15 cellular contexts compared by ENCODE assay signal in genomic region chr5:79938468-79938867, GRCh38. TPM values are rescaled to one million over a fixed set of nuclear protein-coding genes. Genes with fewer than 3 reads are reported as not detected.
DNase-seq lines count a peak whose midpoint lies in the region; ATAC-seq lines count a peak whose summit lies in the region.
"Had no signal": no experiment of that assay in that cellular context is flagged by ENCODE, and none has a peak within 500 bp of the region (broad histone marks: within the 10 kb centered on the region; RNA-seq: fewer than 3 reads in every experiment).

No MANE protein-coding gene starts in this region.

- DNase-seq in activated CD4-positive, alpha-beta T cell treated with anti-CD3 and anti-CD28 coated beads, Interleukin-2, amount 10 ng/mL, durations not matched to agents 7 days and 5 days: peak; percentile 51
- no peak for DNase-seq in activated CD4-positive, alpha-beta T cell treated with anti-CD3 and anti-CD28 coated beads for 4 hours
- DNase-seq in HT1080 (ENCODE audit: low read depth) (peak; percentile 8), trophoblast cell (no peak), MV-4-11 (lab: John Stamatoyannopoulos, UW) (no peak), Right ventricle myocardium superior (no peak)
- DNase-seq: activated B cell treated with CpG ODN at 0.5 μM for 24 hours, immature natural killer cell, NCI-H2171 treated with DMSO at 0.1 percent for 48 hours, nephron progenitor cell had no signal

- no peaks in the 10 kb centered on the region for H3K36me3 Mint-ChIP-seq in activated CD4-positive, alpha-beta T cell treated with anti-CD3 and anti-CD28 coated beads, Interleukin-2, amount 10 ng/mL, durations not matched to agents 7 days and 5 days (ENCODE audit: low read depth)
- H3K36me3 Mint-ChIP-seq in activated T-helper 17 cell treated with anti-CD3 and anti-CD28 coated beads, Interleukin-2, amount 50 U/mL, for 72 hours (ENCODE audit: low read depth): no peaks in the 10 kb centered on the region
- H3K36me3 Mint-ChIP-seq: activated naive CD8-positive, alpha-beta T cell; immature natural killer cell had no signal

- no peaks in the 10 kb centered on the region for H3K4me1 ChIP-seq in trophoblast cell (ENCODE audit: control insufficient read depth in 1 of 2, insufficient read depth in 2 of 2, low read length in 2 of 2)

- H3K4me3 ChIP-seq in trophoblast cell (ENCODE audit: low read depth, low read length): no peak overlapping the region
- H3K4me3 ChIP-seq: gastroesophageal sphincter had no signal

- H3K36me3 ChIP-seq in trophoblast cell (ENCODE audit: control insufficient read depth in 1 of 2, insufficient read depth in 2 of 2, low read length in 2 of 2): no peaks in the 10 kb centered on the region
- H3K36me3 ChIP-seq: gastroesophageal sphincter had no signal

- H3K9me3 ChIP-seq in trophoblast cell (ENCODE audit: insufficient read depth, low read depth, low read length): no peaks in the 10 kb centered on the region
- H3K9me3 ChIP-seq: gastroesophageal sphincter had no signal

- no peaks in the 10 kb centered on the region for H3K79me1 ChIP-seq in trophoblast cell (ENCODE audit: low read length)

- no peak overlapping the region for H3K14ac ChIP-seq in trophoblast cell (ENCODE audit: low read length)

- no peak overlapping the region for H4K12ac ChIP-seq in trophoblast cell (ENCODE audit: low read depth, low read length)

- H4K8ac ChIP-seq in trophoblast cell (ENCODE audit: low read depth, low read length): no peak overlapping the region

- no peak overlapping the region for H3K23ac ChIP-seq in trophoblast cell (ENCODE audit: low read length)

- H3K27me3 Mint-ChIP-seq in activated CD4-positive, alpha-beta T cell treated with anti-CD3 and anti-CD28 coated beads, Interleukin-2, amount 10 ng/mL, durations not matched to agents 7 days and 5 days: no peaks in the 10 kb centered on the region
- H3K27me3 Mint-ChIP-seq in activated T-helper 17 cell treated with anti-CD3 and anti-CD28 coated beads, Interleukin-2, amount 50 U/mL, for 72 hours: peaks cover 6% of the 10 kb centered on the region
- H3K27me3 Mint-ChIP-seq: activated naive CD8-positive, alpha-beta T cell had no signal

- H4K91ac ChIP-seq in trophoblast cell (ENCODE audit: low read depth, low read length): peak overlapping the region; percentile 26

- no peak overlapping the region for H3K18ac ChIP-seq in trophoblast cell (ENCODE audit: low read length)

- H3K9me3 Mint-ChIP-seq in activated CD4-positive, alpha-beta T cell treated with anti-CD3 and anti-CD28 coated beads, Interleukin-2, amount 10 ng/mL, durations not matched to agents 7 days and 5 days: no peaks in the 10 kb centered on the region
- no peaks in the 10 kb centered on the region for H3K9me3 Mint-ChIP-seq in activated T-helper 17 cell treated with anti-CD3 and anti-CD28 coated beads, Interleukin-2, amount 50 U/mL, for 72 hours
- H3K9me3 Mint-ChIP-seq: activated B cell treated with CpG ODN at 0.5 μM for 24 hours; central memory CD8-positive, alpha-beta T cell; immature natural killer cell; nephron progenitor cell had no signal

- H3K4me1 Mint-ChIP-seq in activated CD4-positive, alpha-beta T cell treated with anti-CD3 and anti-CD28 coated beads, Interleukin-2, amount 10 ng/mL, durations not matched to agents 7 days and 5 days: peaks cover 20% of the 10 kb centered on the region
- no peaks in the 10 kb centered on the region for H3K4me1 Mint-ChIP-seq in activated T-helper 17 cell treated with anti-CD3 and anti-CD28 coated beads, Interleukin-2, amount 50 U/mL, for 72 hours
- H3K4me1 Mint-ChIP-seq: activated B cell treated with CpG ODN at 0.5 μM for 24 hours; central memory CD8-positive, alpha-beta T cell; immature natural killer cell; nephron progenitor cell had no signal

- ATAC-seq in activated T-helper 17 cell treated with anti-CD3 and anti-CD28 coated beads, Interleukin-2, amount 50 U/mL, for 72 hours (replicated peaks): peak; percentile 95
- ATAC-seq in HG03108 (IDR thresholded peaks at IDR 0.05; ENCODE audit: unreplicated experiment): no peak
- ATAC-seq in Right ventricle myocardium superior (ENCODE audit: poor library complexity): no peak
- ATAC-seq: gastroesophageal sphincter had no signal

- no peak overlapping the region for H3K27ac Mint-ChIP-seq in activated CD4-positive, alpha-beta T cell treated with anti-CD3 and anti-CD28 coated beads, Interleukin-2, amount 10 ng/mL, durations not matched to agents 7 days and 5 days
- H3K27ac Mint-ChIP-seq in activated T-helper 17 cell treated with anti-CD3 and anti-CD28 coated beads, Interleukin-2, amount 50 U/mL, for 72 hours: peak overlapping the region; percentile 45
- H3K27ac Mint-ChIP-seq: activated B cell treated with CpG ODN at 0.5 μM for 24 hours; activated naive CD8-positive, alpha-beta T cell; immature natural killer cell; nephron progenitor cell had no signal

- intact Hi-C loops in Right ventricle myocardium superior (cut with DNase I): no loop called here

- H2BK12ac ChIP-seq in trophoblast cell (ENCODE audit: low read length): no peak overlapping the region

- H3K27ac ChIP-seq in trophoblast cell (ENCODE audit: low read depth, low read length): no peak overlapping the region
- H3K27ac ChIP-seq: gastroesophageal sphincter had no signal

- CTCF ChIA-PET in activated CD4-positive, alpha-beta T cell treated with anti-CD3 and anti-CD28 coated beads, Interleukin-2, amount 10 ng/mL, durations not matched to agents 7 days and 5 days (lab: Charles Lee): interaction anchor here (0.5 to 1.6 kb wide), 4 partner anchors 15 to 380 kb away, joined by 3 to 6 read pairs (median 4); no protein-coding TSS in a partner anchor

- H3K27me3 ChIP-seq in trophoblast cell (ENCODE audit: insufficient read depth, low read length): no peaks in the 10 kb centered on the region
- H3K27me3 ChIP-seq: gastroesophageal sphincter had no signal

- WGBS in trophoblast cell (ENCODE audit: extremely low coverage, insufficient coverage, insufficient read length): no CpG with 5 or more reads among the region's 3 CpGs

- H3K4me2 ChIP-seq in trophoblast cell (ENCODE audit: low read length): no peak overlapping the region

- POLR2A ChIA-PET in activated CD4-positive, alpha-beta T cell treated with anti-CD3 and anti-CD28 coated beads, Interleukin-2, amount 10 ng/mL, durations not matched to agents 7 days and 5 days (lab: Charles Lee): no interaction called here

- no peak overlapping the region for H2AK5ac ChIP-seq in trophoblast cell (ENCODE audit: low read length)

- H3K4me3 Mint-ChIP-seq in activated CD4-positive, alpha-beta T cell treated with anti-CD3 and anti-CD28 coated beads, Interleukin-2, amount 10 ng/mL, durations not matched to agents 7 days and 5 days: no peak overlapping the region
- no peak overlapping the region for H3K4me3 Mint-ChIP-seq in activated T-helper 17 cell treated with anti-CD3 and anti-CD28 coated beads, Interleukin-2, amount 50 U/mL, for 72 hours
- H3K4me3 Mint-ChIP-seq: activated B cell treated with CpG ODN at 0.5 μM for 24 hours; activated naive CD8-positive, alpha-beta T cell; central memory CD8-positive, alpha-beta T cell; immature natural killer cell; nephron progenitor cell had no signal

- peak overlapping the region; percentile 5 for H2BK120ac ChIP-seq in trophoblast cell (ENCODE audit: insufficient read depth, low read length, poor library complexity)

- H3K9ac ChIP-seq in trophoblast cell (ENCODE audit: low read length): no peak overlapping the region

- H3K79me2 ChIP-seq in trophoblast cell (ENCODE audit: control insufficient read depth, insufficient read depth, low read length, poor library complexity): no peaks in the 10 kb centered on the region

- no peak overlapping the region for H3K4ac ChIP-seq in trophoblast cell (ENCODE audit: low read depth, low read length)

- H2BK5ac ChIP-seq in trophoblast cell (ENCODE audit: low read depth, low read length, poor library complexity): no peak overlapping the region

- no peak overlapping the region for H2AFZ ChIP-seq in trophoblast cell (ENCODE audit: insufficient read depth, low read length, poor library complexity)

RNA-seq across cellular contexts. Expression of gene MTX3, which starts 52.6 kb away (rescaled TPM):
- total RNA-seq in activated CD4-positive, alpha-beta T cell treated with anti-CD3 and anti-CD28 coated beads, Interleukin-2, amount 10 ng/mL, durations not matched to agents 7 days and 5 days: 10 to 100 TPM; 15.5 to 15.6 TPM
- 8.3 and 10.5 TPM in 2 replicates for total RNA-seq in HT1080 (2014; rRNA removed; shearing (Covaris generic))
- polyA plus RNA-seq in HT1080 (2015; cell fraction: cytosol; rRNA removed): 12.6 and 14.4 TPM in 2 replicates
- 34.5 and 37.4 TPM in 2 replicates for polyA plus RNA-seq in HT1080 (2015; cell fraction: nucleus; rRNA removed)
- 10 to 100 TPM; 25.4 to 35.2 TPM for total RNA-seq in activated T-helper 17 cell treated with anti-CD3 and anti-CD28 coated beads, Interleukin-2, amount 50 U/mL, for 72 hours
- polyA plus RNA-seq in trophoblast cell (2013): 5.7 and 5.9 TPM in 2 replicates
- 8.2 TPM for total RNA-seq in Right ventricle myocardium superior

Comparison
In these comparisons a context has a peak if more than half of its experiments do, and no peak if none do; other contexts are left out.
1. DNase-seq: peak in activated CD4-positive, alpha-beta T cell treated with anti-CD3 and anti-CD28 coated beads, Interleukin-2, amount 10 ng/mL, durations not matched to agents 7 days and 5 days (single experiment) and HT1080 (single experiment); none in activated CD4-positive, alpha-beta T cell treated with anti-CD3 and anti-CD28 coated beads for 4 hours (0 of 2), trophoblast cell (0 of 2), MV-4-11 (single experiment) and Right ventricle myocardium superior (single experiment).